8 cellular contexts compared by ENCODE assay signal in the genomic region with DNA sequence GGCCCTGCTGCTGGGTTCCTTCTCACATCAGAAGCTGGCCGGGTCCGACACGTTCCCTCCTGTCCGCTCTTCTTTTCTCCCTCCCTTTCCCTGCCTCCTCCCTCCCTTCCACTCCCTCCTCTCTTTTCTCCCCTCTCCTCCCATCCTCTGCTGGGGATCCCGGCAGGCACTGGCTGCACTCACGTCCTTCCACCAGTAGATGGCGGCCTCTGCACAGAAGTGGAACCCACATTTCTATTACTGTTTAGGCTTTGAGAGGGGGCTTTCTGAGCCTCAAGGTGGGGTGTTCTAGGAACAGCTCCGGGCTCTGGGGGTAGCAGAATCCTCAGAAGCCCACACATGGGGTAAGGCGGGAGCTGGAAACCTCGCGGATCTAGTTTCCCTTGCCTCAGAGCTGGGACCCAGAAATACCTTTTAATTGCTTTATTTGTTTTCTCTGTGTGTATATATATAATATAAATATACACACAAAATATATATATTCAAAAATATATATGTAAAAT.
DNase-seq lines count a peak whose midpoint lies in the region; ATAC-seq, FAIRE-seq and TF ChIP-seq lines count a peak whose summit lies in the region.

No MANE protein-coding gene starts in this region.

- peak; percentile 46 for ATAC-seq in HG03520 (IDR thresholded peaks at IDR 0.05; ENCODE audit: unreplicated experiment)
- peak; percentile 84 for ATAC-seq in K562
- no peak for ATAC-seq in GM19397 (IDR thresholded peaks at IDR 0.05; ENCODE audit: unreplicated experiment)
- ATAC-seq in GM21515 (IDR thresholded peaks at IDR 0.05; ENCODE audit: unreplicated experiment), result no peak

- FAIRE-seq in K562 (lab: Jason Lieb, UNC), result no peak

- intact Hi-C loops in K562 (cut with micrococcal nuclease), result no loop called here

- H3K36me3 ChIP-seq in K562 (ENCODE audit: control insufficient read depth, insufficient read depth, low read length), result no peaks in the 10 kb centered on the region

- H3K4me2 ChIP-seq in K562 (ENCODE audit: insufficient read depth, low read length), result no peak overlapping the region

- BruUV-seq in K562 (replicated peaks; lab: Mats Ljungman, UMichigan), result no TSS peak

- no peak overlapping the region for H3K9ac ChIP-seq in K562 (ENCODE audit: insufficient read depth in 1 of 2, low read depth in 2 of 2, low read length in 2 of 2)

- H3K9me3 ChIP-seq in K562 (replicated peaks; ENCODE audit: control insufficient read depth, insufficient read depth, low read depth, low read length), result no peaks in the 10 kb centered on the region

- no peak for TF ChIP-seq POLR2A in K562 (conservative IDR thresholded peaks at IDR 0.05)

- in situ Hi-C loops in K562 (cut with MboI), result loop anchor here (10.0 kb wide), 2 partner anchors 1378 to 1898 kb away; no protein-coding TSS in a partner anchor

- H3K79me2 ChIP-seq in K562 (ENCODE audit: control insufficient read depth, insufficient read depth, low read length), result no peaks in the 10 kb centered on the region

- no peak overlapping the region for H3K27ac ChIP-seq in K562 (ENCODE audit: extremely low read depth, low read depth, low read length)

- TF ChIP-seq EP300 in K562 (IDR thresholded peaks at IDR 0.05; ENCODE audit: low read length), result no peak

- H3K4me3 ChIP-seq in K562, result no peak overlapping the region

- H3K27me3 ChIP-seq in K562 (ENCODE audit: control insufficient read depth in 2 of 2, insufficient read depth in 2 of 2, low read length in 2 of 2), result peaks cover 3 to 21% of the 10 kb centered on the region in 2 experiments; a peak in 2 of 5 replicates

- POLR2A ChIA-PET in K562 (lab: Yijun Ruan, JAX), result interaction anchor here (0.6 kb wide), 1 partner anchor 829 kb away, joined by 3 read pairs; no protein-coding TSS in a partner anchor

- TF ChIP-seq RAD21 in K562 (CRISPR knock-in tag; conservative IDR thresholded peaks at IDR 0.05 in 1 of 2, IDR thresholded peaks at IDR 0.05 in 1 of 2), result peak; percentile 28 to 58; a peak in 3 of 4 replicates

- peak; percentile 73 to 89 (median 73) for TF ChIP-seq CTCF in K562 (IDR thresholded peaks at IDR 0.05 in 2 of 3, conservative IDR thresholded peaks at IDR 0.05 in 1 of 3; ENCODE audit: insufficient read depth in 2 of 3, low read depth in 1 of 3, low read length in 3 of 3)

- H4K20me1 ChIP-seq in K562 (replicated peaks; ENCODE audit: control insufficient read depth, insufficient read depth, low read length), result peaks cover 13% of the 10 kb centered on the region

- 0% methylated on average over 10 of the region's 11 CpGs for WGBS in K562 (ENCODE audit: insufficient coverage, low coverage, missing lambda C conversion rate)

- H3K9me1 ChIP-seq in K562 (ENCODE audit: control insufficient read depth, insufficient read depth, low read length), result no peaks in the 10 kb centered on the region

- peak; percentile 4 for DNase-seq in DMS79 (lab: John Stamatoyannopoulos, UW)
- peak in 3 of 5 donors; percentile 6 to 19 (median 8) for DNase-seq in T-helper 1 cell
- DNase-seq in K562 (ENCODE audit: extremely low read depth in 1 of 4, low spot score in 3 of 4), result peak; percentile 49 to 70 (median 57)
- peak; percentile 72 for DNase-seq in left kidney (ENCODE audit: low read depth, low spot score)
- DNase-seq in stimulated activated CD8-positive, alpha-beta memory T cell treated with anti-CD3 and anti-CD28 coated beads, Interleukin-15, amount 100 ng/mL, for 24 hours (ENCODE audit: low read depth), result peak; percentile 19

- peaks cover 0 to 5% of the 10 kb centered on the region in 2 experiments; a peak in 2 of 5 replicates for H3K4me1 ChIP-seq in K562 (replicated peaks in 1 of 2; ENCODE audit: control insufficient read depth in 2 of 2, insufficient read depth in 2 of 2, low read length in 2 of 2)

- CTCF ChIA-PET in K562 (lab: Yijun Ruan, JAX; ENCODE audit: low intra/inter-chr PET ratio), result no interaction called here

- no peak overlapping the region for H2AFZ ChIP-seq in K562 (ENCODE audit: low read depth, low read length)

TF ChIP-seq in K562, 482 proteins besides CTCF, POLR2A, EP300 and RAD21:
- TF ChIP-seq CEBPB (tag; IDR thresholded peaks at IDR 0.05) (no peak), HNRNPK (IDR thresholded peaks at IDR 0.05; ENCODE audit: low read depth, low read length, poor library complexity, severe bottlenecking) (no peak), SMC3 (conservative IDR thresholded peaks at IDR 0.05; ENCODE audit: insufficient read depth, low read depth, low read length) (peak; percentile 47), HMGN3 (IDR thresholded peaks at IDR 0.05; ENCODE audit: borderline replicate concordance, extremely low read depth, insufficient read length, low read depth, low read length) (no peak), ELF4 (CRISPR knock-in tag; IDR thresholded peaks at IDR 0.05) (peak; percentile 62; the same call in 1 of the 2 replicates), EHMT2 (IDR thresholded peaks at IDR 0.05) (no peak), STAG1 (CRISPR knock-in tag; IDR thresholded peaks at IDR 0.05; ENCODE audit: borderline replicate concordance) (peak; percentile 40; the same call in 1 of the 2 replicates)
- TF ChIP-seq, protein P1, sequence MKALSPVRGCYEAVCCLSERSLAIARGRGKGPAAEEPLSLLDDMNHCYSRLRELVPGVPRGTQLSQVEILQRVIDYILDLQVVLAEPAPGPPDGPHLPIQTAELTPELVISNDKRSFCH (CRISPR knock-in tag; IDR thresholded peaks at IDR 0.05), result no peak
- TF ChIP-seq, protein P1 (tag; IDR thresholded peaks at IDR 0.05), result no peak
- TF ChIP-seq, protein P2, sequence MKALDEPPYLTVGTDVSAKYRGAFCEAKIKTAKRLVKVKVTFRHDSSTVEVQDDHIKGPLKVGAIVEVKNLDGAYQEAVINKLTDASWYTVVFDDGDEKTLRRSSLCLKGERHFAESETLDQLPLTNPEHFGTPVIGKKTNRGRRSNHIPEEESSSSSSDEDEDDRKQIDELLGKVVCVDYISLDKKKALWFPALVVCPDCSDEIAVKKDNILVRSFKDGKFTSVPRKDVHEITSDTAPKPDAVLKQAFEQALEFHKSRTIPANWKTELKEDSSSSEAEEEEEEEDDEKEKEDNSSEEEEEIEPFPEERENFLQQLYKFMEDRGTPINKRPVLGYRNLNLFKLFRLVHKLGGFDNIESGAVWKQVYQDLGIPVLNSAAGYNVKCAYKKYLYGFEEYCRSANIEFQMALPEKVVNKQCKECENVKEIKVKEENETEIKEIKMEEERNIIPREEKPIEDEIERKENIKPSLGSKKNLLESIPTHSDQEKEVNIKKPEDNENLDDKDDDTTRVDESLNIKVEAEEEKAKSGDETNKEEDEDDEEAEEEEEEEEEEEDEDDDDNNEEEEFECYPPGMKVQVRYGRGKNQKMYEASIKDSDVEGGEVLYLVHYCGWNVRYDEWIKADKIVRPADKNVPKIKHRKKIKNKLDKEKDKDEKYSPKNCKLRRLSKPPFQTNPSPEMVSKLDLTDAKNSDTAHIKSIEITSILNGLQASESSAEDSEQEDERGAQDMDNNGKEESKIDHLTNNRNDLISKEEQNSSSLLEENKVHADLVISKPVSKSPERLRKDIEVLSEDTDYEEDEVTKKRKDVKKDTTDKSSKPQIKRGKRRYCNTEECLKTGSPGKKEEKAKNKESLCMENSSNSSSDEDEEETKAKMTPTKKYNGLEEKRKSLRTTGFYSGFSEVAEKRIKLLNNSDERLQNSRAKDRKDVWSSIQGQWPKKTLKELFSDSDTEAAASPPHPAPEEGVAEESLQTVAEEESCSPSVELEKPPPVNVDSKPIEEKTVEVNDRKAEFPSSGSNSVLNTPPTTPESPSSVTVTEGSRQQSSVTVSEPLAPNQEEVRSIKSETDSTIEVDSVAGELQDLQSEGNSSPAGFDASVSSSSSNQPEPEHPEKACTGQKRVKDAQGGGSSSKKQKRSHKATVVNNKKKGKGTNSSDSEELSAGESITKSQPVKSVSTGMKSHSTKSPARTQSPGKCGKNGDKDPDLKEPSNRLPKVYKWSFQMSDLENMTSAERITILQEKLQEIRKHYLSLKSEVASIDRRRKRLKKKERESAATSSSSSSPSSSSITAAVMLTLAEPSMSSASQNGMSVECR (CRISPR knock-in tag; IDR thresholded peaks at IDR 0.05), result no peak
- TF ChIP-seq, protein P3, sequence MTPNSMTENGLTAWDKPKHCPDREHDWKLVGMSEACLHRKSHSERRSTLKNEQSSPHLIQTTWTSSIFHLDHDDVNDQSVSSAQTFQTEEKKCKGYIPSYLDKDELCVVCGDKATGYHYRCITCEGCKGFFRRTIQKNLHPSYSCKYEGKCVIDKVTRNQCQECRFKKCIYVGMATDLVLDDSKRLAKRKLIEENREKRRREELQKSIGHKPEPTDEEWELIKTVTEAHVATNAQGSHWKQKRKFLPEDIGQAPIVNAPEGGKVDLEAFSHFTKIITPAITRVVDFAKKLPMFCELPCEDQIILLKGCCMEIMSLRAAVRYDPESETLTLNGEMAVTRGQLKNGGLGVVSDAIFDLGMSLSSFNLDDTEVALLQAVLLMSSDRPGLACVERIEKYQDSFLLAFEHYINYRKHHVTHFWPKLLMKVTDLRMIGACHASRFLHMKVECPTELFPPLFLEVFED (CRISPR knock-in tag; conservative IDR thresholded peaks at IDR 0.05), result 0 out of 2 replicates have a peak, but pooled peaks have one; percentile 12

Comparison
In these comparisons a context has a peak if more than half of its experiments do, and no peak if none do; other contexts are left out.
1. DNase-seq: peak in every context shown above with its lines; median percentile 72 in left kidney; 57 in K562; 19 in stimulated activated CD8-positive, alpha-beta memory T cell treated with anti-CD3 and anti-CD28 coated beads, Interleukin-15, amount 100 ng/mL, for 24 hours; 8 in T-helper 1 cell; 4 in DMS79.
2. ATAC-seq: peak in HG03520 (single experiment) and K562 (single experiment); none in GM19397 (single experiment) and GM21515 (single experiment).